ENCODE assay signal across 24 cellular contexts in genomic region chr6:21137708-21138358, GRCh38.
DNase-seq lines count a peak whose midpoint lies in the region; FAIRE-seq and TF ChIP-seq lines count a peak whose summit lies in the region.
"Had no signal": no experiment of that assay in that cellular context is flagged by ENCODE, and none has a peak within 500 bp of the region (broad histone marks: within the 10 kb centered on the region; RNA-seq: fewer than 3 reads in every experiment).

No MANE protein-coding gene starts in this region.

- H3K9me3 Mint-ChIP-seq in nephron = no peaks in the 10 kb centered on the region
- H3K9me3 Mint-ChIP-seq: immature natural killer cell, WTC11 had no signal

- H3K27ac Mint-ChIP-seq in nephron = peak overlapping the region; percentile 82 to 92 (median 85)
- H3K27ac Mint-ChIP-seq: CD14-positive monocyte, immature natural killer cell, WTC11 had no signal

- peak; percentile 79 for FAIRE-seq in D721Med (lab: Jason Lieb, UNC)
- FAIRE-seq: G401.6, GM12878 had no signal

- H3K79me2 ChIP-seq in fibroblast of lung (ENCODE audit: control insufficient read depth, insufficient read depth, low read length) = no peaks in the 10 kb centered on the region
- no peaks in the 10 kb centered on the region for H3K79me2 ChIP-seq in OCI-LY7 (ENCODE audit: insufficient read depth, low read depth, low read length)

- H3K4me3 Mint-ChIP-seq in nephron = no peak overlapping the region
- H3K4me3 Mint-ChIP-seq: CD14-positive monocyte, immature natural killer cell, WTC11 had no signal

- POLR2A ChIA-PET in OCI-LY7 (lab: Charles Lee) = no interaction called here
- POLR2A ChIA-PET in RWPE1 (lab: Yijun Ruan, JAX; ENCODE audit: low non-redundant PET) = no interaction called here

- H3K36me3 ChIP-seq in fibroblast of lung (ENCODE audit: control insufficient read depth, insufficient read depth, low read length) (no peaks in the 10 kb centered on the region), OCI-LY7 (ENCODE audit: insufficient read depth, low read length) (no peaks in the 10 kb centered on the region)
- H3K36me3 ChIP-seq: left ventricle myocardium inferior, suprapubic skin had no signal

- peaks cover 84% of the 10 kb centered on the region for H3K4me1 Mint-ChIP-seq in nephron
- H3K4me1 Mint-ChIP-seq: CD14-positive monocyte, immature natural killer cell had no signal

- no peak overlapping the region for H3K27ac ChIP-seq in fibroblast of lung (ENCODE audit: insufficient read depth, low read length)
- H3K27ac ChIP-seq in OCI-LY7 (ENCODE audit: low read depth, low read length, poor library complexity, severe bottlenecking) = no peak overlapping the region
- no peak overlapping the region for H3K27ac ChIP-seq in RWPE1
- H3K27ac ChIP-seq: left ventricle myocardium inferior, SK-N-MC, suprapubic skin had no signal

- no peaks in the 10 kb centered on the region for H3K27me3 ChIP-seq in fibroblast of lung (ENCODE audit: control insufficient read depth, insufficient read depth, low read length)
- H3K27me3 ChIP-seq: suprapubic skin had no signal

- H3K9me2 ChIP-seq in OCI-LY7 (ENCODE audit: insufficient read depth, low read length) = no peaks in the 10 kb centered on the region

- H3K36me3 Mint-ChIP-seq in nephron (ENCODE audit: low read depth) = peaks cover 8% of the 10 kb centered on the region
- H3K36me3 Mint-ChIP-seq: WTC11 had no signal

- intact Hi-C loops in OCI-LY7 (cut with micrococcal nuclease; ENCODE audit: unreplicated experiment) = no loop called here

- H3K4me3 ChIP-seq in fibroblast of lung (replicated peaks in 1 of 4; ENCODE audit: control extremely low read depth in 1 of 4, insufficient read depth in 1 of 4, low read depth in 3 of 4, low read length in 4 of 4) (no peak overlapping the region), OCI-LY7 (ENCODE audit: low read depth, low read length, poor library complexity, severe bottlenecking) (no peak overlapping the region)
- H3K4me3 ChIP-seq: GM12878, left ventricle myocardium inferior, SK-N-MC, suprapubic skin had no signal

- no peak overlapping the region for H3K4me2 ChIP-seq in fibroblast of lung (ENCODE audit: extremely low read depth, insufficient read depth, low read length)
- no peak overlapping the region for H3K4me2 ChIP-seq in OCI-LY7 (ENCODE audit: low read length)

- no peaks in the 10 kb centered on the region for H3K27me3 Mint-ChIP-seq in nephron (ENCODE audit: low read depth)

- H3K4me1 ChIP-seq in fibroblast of lung (ENCODE audit: control insufficient read depth, extremely low read depth, insufficient read depth, low read length) = no peaks in the 10 kb centered on the region
- no peaks in the 10 kb centered on the region for H3K4me1 ChIP-seq in OCI-LY7 (ENCODE audit: insufficient read depth, low read length, poor library complexity, severe bottlenecking)
- H3K4me1 ChIP-seq: suprapubic skin had no signal

- no peak overlapping the region for H3K9ac ChIP-seq in fibroblast of lung (ENCODE audit: insufficient read depth, low read length)

- DNase-seq in D721Med (ENCODE audit: insufficient read length, low spot score) (no peak), NCI-H446 treated with DMSO at 0.1 percent for 48 hours (lab: John Stamatoyannopoulos, UW) (peak; percentile 62), fibroblast of lung (ENCODE audit: low read depth in 2 of 2) (peak; percentile 47 to 58), OCI-LY7 (ENCODE audit: low spot score) (no peak), RWPE1 (ENCODE audit: low spot score) (no peak), NCI-H2107 treated with DMSO at 0.1 percent for 48 hours (lab: John Stamatoyannopoulos, UW; ENCODE audit: unreplicated experiment) (no peak), GDM1 (lab: John Stamatoyannopoulos, UW) (no peak)
- DNase-seq: activated CD4-positive, alpha-beta T cell treated with anti-CD3 and anti-CD28 coated beads, Interleukin-2, amount 50 U/mL, for 48 hours; activated gamma-delta T cell treated with Interleukin-2 at 50 U/mL for 16 hours; amygdala; DMS 273 treated with DMSO at 0.1 percent for 48 hours; effector CD4-positive, alpha-beta T cell; immature natural killer cell; left ventricle myocardium inferior; NCI-H187; NCI-H2227 treated with DMSO at 0.1 percent for 48 hours; occipital lobe had no signal

- no peak for TF ChIP-seq CTCF in D721Med (IDR thresholded peaks at IDR 0.05; ENCODE audit: insufficient read depth, missing control alignments)
- TF ChIP-seq CTCF in fibroblast of lung (conservative IDR thresholded peaks at IDR 0.05 in 1 of 2, IDR thresholded peaks at IDR 0.05 in 1 of 2; ENCODE audit: low read depth in 1 of 2, low read length in 2 of 2) = no peak
- TF ChIP-seq CTCF in nephron (IDR thresholded peaks at IDR 0.05; ENCODE audit: unreplicated experiment in 3 of 3) = no peak
- no peak for TF ChIP-seq CTCF in OCI-LY7 (conservative IDR thresholded peaks at IDR 0.05; ENCODE audit: low read length)
- TF ChIP-seq CTCF in RWPE1 (conservative IDR thresholded peaks at IDR 0.05; ENCODE audit: low read depth) = no peak

- BruUV-seq in OCI-LY7 (replicated peaks; lab: Mats Ljungman, UMichigan) = no TSS peak

- CTCF ChIA-PET in OCI-LY7 (lab: Charles Lee; ENCODE audit: unreplicated experiment) = no interaction called here
- CTCF ChIA-PET in RWPE1 (lab: Yijun Ruan, JAX) = no interaction called here

- H3K9me3 ChIP-seq in fibroblast of lung (ENCODE audit: control insufficient read depth, insufficient read depth, low read depth, low read length) = no peaks in the 10 kb centered on the region
- no peaks in the 10 kb centered on the region for H3K9me3 ChIP-seq in OCI-LY7 (ENCODE audit: low read length)
- H3K9me3 ChIP-seq: left ventricle myocardium inferior, suprapubic skin had no signal

- H2AFZ ChIP-seq in fibroblast of lung (ENCODE audit: low read length) = no peak overlapping the region
- H2AFZ ChIP-seq in OCI-LY7 (ENCODE audit: low read length) = no peak overlapping the region

- no peaks in the 10 kb centered on the region for H4K20me1 ChIP-seq in fibroblast of lung (ENCODE audit: control insufficient read depth, extremely low read depth, insufficient read depth, low read length)
- no peaks in the 10 kb centered on the region for H4K20me1 ChIP-seq in OCI-LY7 (ENCODE audit: insufficient read depth, low read length)

Comparison
In these comparisons a context has a peak if more than half of its experiments do, and no peak if none do; other contexts are left out.
1. DNase-seq: peak in NCI-H446 treated with DMSO at 0.1 percent for 48 hours (single experiment) and fibroblast of lung (2 of 2); none in D721Med (single experiment), OCI-LY7 (single experiment), RWPE1 (single experiment), NCI-H2107 treated with DMSO at 0.1 percent for 48 hours (single experiment) and GDM1 (single experiment).